19 cellular contexts compared by ENCODE assay signal in genomic region chr1:205582046-205582445, GRCh38. TPM values are rescaled to one million over a fixed set of nuclear protein-coding genes. Genes with fewer than 3 reads are reported as not detected.
DNase-seq lines count a peak whose midpoint lies in the region; ATAC-seq and TF ChIP-seq lines count a peak whose summit lies in the region.
"Had no signal": no experiment of that assay in that cellular context is flagged by ENCODE, and none has a peak within 500 bp of the region (broad histone marks: within the 10 kb centered on the region; RNA-seq: fewer than 3 reads in every experiment).

No MANE protein-coding gene starts in this region.

- no peaks in the 10 kb centered on the region for H3K9me3 Mint-ChIP-seq in stimulated activated naive CD8-positive, alpha-beta T cell treated with anti-CD3 and anti-CD28 coated beads, Interleukin-15, amount 100 ng/mL, for 72 hours
- no peaks in the 10 kb centered on the region for H3K9me3 Mint-ChIP-seq in endothelial cell (ENCODE audit: unreplicated experiment)
- no peaks in the 10 kb centered on the region for H3K9me3 Mint-ChIP-seq in naive thymus-derived CD8-positive, alpha-beta T cell
- H3K9me3 Mint-ChIP-seq: activated T-helper 1 cell treated with anti-CD3 and anti-CD28 coated beads, Interleukin-12 subunit alpha, Interleukin-12 subunit beta, Interleukin-2, Interleukin-4 antibody, amounts not matched to agents 30 ng/mL and 10 ng/mL and 1 ng/mL, durations not matched to agents 14 hours and 24 hours and 36 hours had no signal

- no peaks in the 10 kb centered on the region for H3K9me3 ChIP-seq in aorta (ENCODE audit: control insufficient read depth, low read length)
- no peaks in the 10 kb centered on the region for H3K9me3 ChIP-seq in SJCRH30 (replicated peaks)
- H3K9me3 ChIP-seq: Caco-2 had no signal

- 82 to 89% methylated on average over 11 of the region's 11 CpGs for WGBS in aorta, 2 donors

- H3K27me3 Mint-ChIP-seq in stimulated activated naive CD8-positive, alpha-beta T cell treated with anti-CD3 and anti-CD28 coated beads, Interleukin-15, amount 100 ng/mL, for 72 hours, result peaks cover 17% of the 10 kb centered on the region
- H3K27me3 Mint-ChIP-seq in endothelial cell (ENCODE audit: unreplicated experiment), result peaks cover 3% of the 10 kb centered on the region
- peaks cover 3 to 17% (median 9%) of the 10 kb centered on the region in 5 donors for H3K27me3 Mint-ChIP-seq in naive thymus-derived CD8-positive, alpha-beta T cell

- peaks cover 26% of the 10 kb centered on the region for H3K4me1 Mint-ChIP-seq in stimulated activated naive CD8-positive, alpha-beta T cell treated with anti-CD3 and anti-CD28 coated beads, Interleukin-15, amount 100 ng/mL, for 72 hours
- peaks cover 38% of the 10 kb centered on the region for H3K4me1 Mint-ChIP-seq in endothelial cell (ENCODE audit: unreplicated experiment)
- peaks cover 7 to 24% (median 21%) of the 10 kb centered on the region in 4 donors for H3K4me1 Mint-ChIP-seq in naive thymus-derived CD8-positive, alpha-beta T cell

- H3K27ac ChIP-seq in aorta (ENCODE audit: low read depth in 1 of 2, low read length in 2 of 2), result no peak overlapping the region
- H3K27ac ChIP-seq in SJCRH30, result no peak overlapping the region
- H3K27ac ChIP-seq: HL-60, KMS-11 had no signal

- H3K4me1 ChIP-seq in aorta (ENCODE audit: control insufficient read depth in 1 of 2, insufficient read depth in 2 of 2, low read length in 2 of 2), result no peaks in the 10 kb centered on the region
- H3K4me1 ChIP-seq in SJCRH30, result peaks cover 12% of the 10 kb centered on the region
- H3K4me1 ChIP-seq: Caco-2 had no signal

- H3K27me3 ChIP-seq in aorta (ENCODE audit: control insufficient read depth in 1 of 2, insufficient read depth in 2 of 2, low read length in 1 of 2) (no peaks in the 10 kb centered on the region), SJCRH30 (peaks cover 6% of the 10 kb centered on the region; the same call in 1 of the 2 replicates)

- POLR2A ChIA-PET in naive thymus-derived CD8-positive, alpha-beta T cell (lab: Charles Lee), result interaction anchor here (2.3 kb wide), 1 partner anchor 10 kb away, joined by 9 read pairs; no protein-coding TSS in a partner anchor

- H3K36me3 Mint-ChIP-seq in endothelial cell (ENCODE audit: low read depth, unreplicated experiment), result no peaks in the 10 kb centered on the region
- H3K36me3 Mint-ChIP-seq in naive thymus-derived CD8-positive, alpha-beta T cell, result no peaks in the 10 kb centered on the region

- TF ChIP-seq CTCF in endothelial cell (IDR thresholded peaks at IDR 0.05; ENCODE audit: unreplicated experiment), result no peak

- H3K4me3 Mint-ChIP-seq in stimulated activated naive CD8-positive, alpha-beta T cell treated with anti-CD3 and anti-CD28 coated beads, Interleukin-15, amount 100 ng/mL, for 72 hours, result no peak overlapping the region
- no peak overlapping the region for H3K4me3 Mint-ChIP-seq in endothelial cell (ENCODE audit: unreplicated experiment)
- peak overlapping the region in 7 of 10 donors; percentile 18 to 80 (median 57) for H3K4me3 Mint-ChIP-seq in naive thymus-derived CD8-positive, alpha-beta T cell
- H3K4me3 Mint-ChIP-seq: activated T-helper 1 cell treated with anti-CD3 and anti-CD28 coated beads, Interleukin-12 subunit alpha, Interleukin-12 subunit beta, Interleukin-2, Interleukin-4 antibody, amounts not matched to agents 30 ng/mL and 10 ng/mL and 1 ng/mL, durations not matched to agents 14 hours and 24 hours and 36 hours had no signal

- no peak for DNase-seq in stimulated activated naive CD8-positive, alpha-beta T cell treated with anti-CD3 and anti-CD28 coated beads, Interleukin-15, amount 100 ng/mL, for 72 hours
- DNase-seq in stimulated activated naive CD8-positive, alpha-beta T cell treated with anti-CD3 and anti-CD28 coated beads, Interleukin-15, Interleukin-2, amounts not matched to agents 100 U/mL and 50 U/mL, for 24 hours, result no peak
- DNase-seq in endothelial cell (ENCODE audit: low spot score) (no peak), aorta (peak in 1 of 2 donors; percentile 14), SJCRH30 (no peak), Ammon's horn (ENCODE audit: low spot score) (no peak)
- no peak for DNase-seq in naive thymus-derived CD8-positive, alpha-beta T cell
- DNase-seq: EL; glutamatergic neuron; mesendoderm; NCI-H510A; SHP77; stimulated activated CD4-positive, alpha-beta T cell treated with anti-CD3 and anti-CD28 coated beads, Interleukin-15, amount 100 ng/mL, for 24 hours; T-helper 1 cell had no signal

- ATAC-seq in stimulated activated naive CD8-positive, alpha-beta T cell treated with anti-CD3 and anti-CD28 coated beads, Interleukin-15, amount 100 ng/mL, for 72 hours, result peak; percentile 29
- no peak for ATAC-seq in stimulated activated naive CD8-positive, alpha-beta T cell treated with anti-CD3 and anti-CD28 coated beads, Interleukin-15, Interleukin-2, amounts not matched to agents 100 U/mL and 50 U/mL, for 24 hours
- ATAC-seq in naive thymus-derived CD8-positive, alpha-beta T cell, result no peak
- ATAC-seq in aorta (ENCODE audit: low FRiP score), result peak; percentile 4
- ATAC-seq in GM19452 (IDR thresholded peaks at IDR 0.05; ENCODE audit: unreplicated experiment), result no peak

- intact Hi-C loops in aorta (cut with DNase I), result no loop called here

- H3K27ac Mint-ChIP-seq in stimulated activated naive CD8-positive, alpha-beta T cell treated with anti-CD3 and anti-CD28 coated beads, Interleukin-15, amount 100 ng/mL, for 72 hours, result peak overlapping the region in 1 of 2 donors; percentile 28
- H3K27ac Mint-ChIP-seq in endothelial cell (ENCODE audit: unreplicated experiment), result peak overlapping the region; percentile 48
- peak overlapping the region in 8 of 10 donors; percentile 43 to 94 (median 90) for H3K27ac Mint-ChIP-seq in naive thymus-derived CD8-positive, alpha-beta T cell
- H3K27ac Mint-ChIP-seq: activated T-helper 1 cell treated with anti-CD3 and anti-CD28 coated beads, Interleukin-12 subunit alpha, Interleukin-12 subunit beta, Interleukin-2, Interleukin-4 antibody, amounts not matched to agents 30 ng/mL and 10 ng/mL and 1 ng/mL, durations not matched to agents 14 hours and 24 hours and 36 hours had no signal

- no peaks in the 10 kb centered on the region for H3K36me3 ChIP-seq in aorta (ENCODE audit: control insufficient read depth in 1 of 2, insufficient read depth in 2 of 2, low read length in 1 of 2)
- H3K36me3 ChIP-seq in SJCRH30, result no peaks in the 10 kb centered on the region

- H3K4me3 ChIP-seq in aorta (ENCODE audit: low read length in 2 of 2), result no peak overlapping the region
- H3K4me3 ChIP-seq in SJCRH30, result no peak overlapping the region

RNA-seq across cellular contexts. Expression of gene ELK4, which starts 49.8 kb away (rescaled TPM):
- total RNA-seq in endothelial cell (ENCODE audit: unreplicated experiment), result 57.1 TPM
- total RNA-seq in naive thymus-derived CD8-positive, alpha-beta T cell, result 100 to 1,000 TPM; 194 to 204 TPM
- 1 to 10 TPM; 4.5 to 8.3 (median 5.8) TPM for polyA plus RNA-seq in naive thymus-derived CD8-positive, alpha-beta T cell
- total RNA-seq in aorta, result 10 to 100 TPM; 66.1 to 90.4 TPM
- 1 to 10 TPM; 6.0 to 6.5 TPM for polyA plus RNA-seq in aorta
- total RNA-seq in SJCRH30 (2014; rRNA removed; shearing (Covaris generic)), result 26.3 and 32.4 TPM in 2 replicates

Comparison
In these comparisons a context has a peak if more than half of its experiments do, and no peak if none do; other contexts are left out.
1. ATAC-seq: peak in stimulated activated naive CD8-positive, alpha-beta T cell treated with anti-CD3 and anti-CD28 coated beads, Interleukin-15, amount 100 ng/mL, for 72 hours (single experiment) and aorta (single experiment); none in stimulated activated naive CD8-positive, alpha-beta T cell treated with anti-CD3 and anti-CD28 coated beads, Interleukin-15, Interleukin-2, amounts not matched to agents 100 U/mL and 50 U/mL, for 24 hours (single experiment), naive thymus-derived CD8-positive, alpha-beta T cell (0 of 2) and GM19452 (single experiment).
2. H3K4me3 Mint-ChIP-seq: peak in naive thymus-derived CD8-positive, alpha-beta T cell (7 of 10); none in stimulated activated naive CD8-positive, alpha-beta T cell treated with anti-CD3 and anti-CD28 coated beads, Interleukin-15, amount 100 ng/mL, for 72 hours (0 of 2) and endothelial cell (single experiment).